In genomic region chr19:47598407-47599349, GRCh38 we compare ENCODE assay signal across 7 cellular contexts. TPM values are rescaled to one million over a fixed set of nuclear protein-coding genes. Genes with fewer than 3 reads are reported as not detected.
DNase-seq lines count a peak whose midpoint lies in the region; ATAC-seq, FAIRE-seq and TF ChIP-seq lines count a peak whose summit lies in the region.

No MANE protein-coding gene starts in this region.

- H3K27me3 ChIP-seq in HAP-1 (ENCODE audit: low read depth) (no peaks in the 10 kb centered on the region), fibroblast of lung (ENCODE audit: control insufficient read depth, insufficient read depth, low read length) (no peaks in the 10 kb centered on the region), neuron (ENCODE audit: insufficient read depth, low read length) (no peaks in the 10 kb centered on the region)

- peak; percentile 83 to 85 for DNase-seq in HAP-1 (ENCODE audit: low spot score in 2 of 2)
- DNase-seq in SW 1271 (lab: John Stamatoyannopoulos, UW), result peak; percentile 86 to 97
- peak; percentile 96 for DNase-seq in fibroblast of lung (ENCODE audit: low read depth in 2 of 2)
- DNase-seq in globus pallidus (ENCODE audit: low spot score), result no peak
- DNase-seq in GM12892 (ENCODE audit: insufficient read length), result no peak

- peaks cover 7% of the 10 kb centered on the region; the same call in 1 of the 2 replicates for H3K4me1 ChIP-seq in HAP-1
- peaks cover 6% of the 10 kb centered on the region for H3K4me1 ChIP-seq in fibroblast of lung (ENCODE audit: control insufficient read depth, extremely low read depth, insufficient read depth, low read length)
- peaks cover 14% of the 10 kb centered on the region for H3K4me1 ChIP-seq in neuron (ENCODE audit: insufficient read depth, low read length)

- H3K36me3 ChIP-seq in HAP-1 (replicated peaks), result no peaks in the 10 kb centered on the region
- H3K36me3 ChIP-seq in fibroblast of lung (ENCODE audit: control insufficient read depth, insufficient read depth, low read length), result no peaks in the 10 kb centered on the region
- H3K36me3 ChIP-seq in neuron (ENCODE audit: insufficient read depth, low read length), result no peaks in the 10 kb centered on the region

- no peak for TF ChIP-seq CTCF in fibroblast of lung (conservative IDR thresholded peaks at IDR 0.05 in 1 of 2, IDR thresholded peaks at IDR 0.05 in 1 of 2; ENCODE audit: low read depth in 1 of 2, low read length in 2 of 2)

- H3K4me2 ChIP-seq in fibroblast of lung (ENCODE audit: extremely low read depth, insufficient read depth, low read length), result peak overlapping the region; percentile 98

- peak overlapping the region; percentile 40 for H3K9ac ChIP-seq in fibroblast of lung (ENCODE audit: insufficient read depth, low read length)

- no peak for FAIRE-seq in GM12892 (lab: Jason Lieb, UNC)

- TF ChIP-seq POLR2A in GM12892 (IDR thresholded peaks at IDR 0.05; ENCODE audit: low read depth, low read length), result no peak

- H3K4me3 ChIP-seq in HAP-1, result peak overlapping the region; percentile 22
- H3K4me3 ChIP-seq in fibroblast of lung (replicated peaks in 1 of 4; ENCODE audit: control extremely low read depth in 1 of 4, insufficient read depth in 1 of 4, low read depth in 3 of 4, low read length in 4 of 4), result peak overlapping the region; percentile 40 to 69 (median 59)
- peak overlapping the region; percentile 50 for H3K4me3 ChIP-seq in neuron (ENCODE audit: low read length)

- peak overlapping the region; percentile 74 for H3K27ac ChIP-seq in fibroblast of lung (ENCODE audit: insufficient read depth, low read length)

- in situ Hi-C loops in HAP-1 (cut with MboI; ENCODE audit: low sequenced_read_pairs), result no loop called here

- no peaks in the 10 kb centered on the region for H3K79me2 ChIP-seq in fibroblast of lung (ENCODE audit: control insufficient read depth, insufficient read depth, low read length)

- no peak for ATAC-seq in GM21825 (IDR thresholded peaks at IDR 0.05; ENCODE audit: unreplicated experiment)

- H2AFZ ChIP-seq in fibroblast of lung (ENCODE audit: low read length) (peak overlapping the region; percentile 81), neuron (ENCODE audit: low read depth, low read length) (peak overlapping the region; percentile 82)

- no peaks in the 10 kb centered on the region for H4K20me1 ChIP-seq in fibroblast of lung (ENCODE audit: control insufficient read depth, extremely low read depth, insufficient read depth, low read length)

- H3K9me3 ChIP-seq in HAP-1 (no peaks in the 10 kb centered on the region), fibroblast of lung (ENCODE audit: control insufficient read depth, insufficient read depth, low read depth, low read length) (no peaks in the 10 kb centered on the region), neuron (ENCODE audit: low read length) (no peaks in the 10 kb centered on the region)

RNA-seq across cellular contexts. Expression of gene BICRA, which starts 10.3 kb away (rescaled TPM):
- total RNA-seq in fibroblast of lung, result 3.3 and 3.8 TPM in 2 replicates
- polyA plus RNA-seq in fibroblast of lung, result 0.44 and 0.54 TPM in 2 replicates
- polyA plus RNA-seq in fibroblast of lung (2012), result 7.0 and 8.8 TPM in 2 replicates
- polyA minus RNA-seq in fibroblast of lung (ENCODE audit: low replicate concordance), result 11.9 and 14.5 TPM in 2 replicates
- 3.3 TPM for polyA plus RNA-seq in GM12892 (2012; ENCODE audit: missing spikeins)

RNA-seq across cellular contexts. Expression of gene ZNF541, which starts 25.7 kb away (rescaled TPM):
- total RNA-seq in fibroblast of lung, result 0.17 TPM in 1 of 2 replicates, not detected in the other
- polyA plus RNA-seq in fibroblast of lung, result 0.02 TPM in 1 of 2 replicates, not detected in the other
- 0.09 TPM in 1 of 2 replicates, not detected in the other for polyA plus RNA-seq in fibroblast of lung (2012)
- not detected in 2 replicates for polyA minus RNA-seq in fibroblast of lung (ENCODE audit: low replicate concordance)
- 0.15 TPM for polyA plus RNA-seq in GM12892 (2012; ENCODE audit: missing spikeins)

Comparison
In these comparisons a context has a peak if more than half of its experiments do, and no peak if none do; other contexts are left out.
1. DNase-seq: peak in HAP-1 (2 of 2), SW 1271 (2 of 2) and fibroblast of lung (2 of 2); none in globus pallidus (single experiment) and GM12892 (single experiment).
2. Peak in every context shown above with its lines, with median percentiles within 50 percentile points of each other: H3K4me3 ChIP-seq.